ENCODE assay signal across 33 cellular contexts in genomic region chr5:180669661-180670060, GRCh38. TPM values are rescaled to one million over a fixed set of nuclear protein-coding genes. Genes with fewer than 3 reads are reported as not detected.
DNase-seq lines count a peak whose midpoint lies in the region; ATAC-seq and TF ChIP-seq lines count a peak whose summit lies in the region.
"Had no signal": no experiment of that assay in that cellular context is flagged by ENCODE, and none has a peak within 500 bp of the region (broad histone marks: within the 10 kb centered on the region; RNA-seq: fewer than 3 reads in every experiment).

No MANE protein-coding gene starts in this region.

- intact Hi-C loops in naive thymus-derived CD4-positive, alpha-beta T cell (cut with micrococcal nuclease): loop anchor here in 1 of 2 donors (1.0 to 2.0 kb wide), 5 partner anchors 15 to 51 kb away; no protein-coding TSS in a partner anchor

- CTCF ChIA-PET in naive thymus-derived CD4-positive, alpha-beta T cell (lab: Charles Lee): no interaction called here

- peaks cover 9 to 21% (median 13%) of the 10 kb centered on the region in 11 experiments; a peak in 18 of 22 replicates for H3K9me3 ChIP-seq in BLaER1 treated with 17β-estradiol and CSF1 and Interleukin-3, amounts not matched to agents 10 nM and 100 nM (replicated peaks in 1 of 11)
- no peaks in the 10 kb centered on the region for H3K9me3 ChIP-seq in OCI-LY3 (ENCODE audit: insufficient read depth, low read length)
- no peaks in the 10 kb centered on the region for H3K9me3 ChIP-seq in naive thymus-derived CD4-positive, alpha-beta T cell (ENCODE audit: control insufficient read depth in 2 of 3, low read length in 3 of 3)
- H3K9me3 ChIP-seq: Peyer's patch, prostate gland had no signal

- H3K9me3 Mint-ChIP-seq in naive thymus-derived CD4-positive, alpha-beta T cell: peaks cover 0 to 2% (median 0%) of the 10 kb centered on the region in 11 donors
- H3K9me3 Mint-ChIP-seq: activated CD4-positive, alpha-beta memory T cell treated with anti-CD3 and anti-CD28 coated beads, Interleukin-2, amount 10 ng/mL, durations not matched to agents 7 days and 5 days; activated T-helper 1 cell treated with anti-CD3 and anti-CD28 coated beads, Interleukin-12 subunit alpha, Interleukin-12 subunit beta, Interleukin-2, Interleukin-4 antibody, amounts not matched to agents 30 ng/mL and 10 ng/mL and 1 ng/mL, durations not matched to agents 14 hours and 24 hours and 36 hours; mesothelial cell of epicardium; naive thymus-derived CD8-positive, alpha-beta T cell; T-helper 1 cell treated with Interleukin-12 subunit alpha and Interleukin-12 subunit beta and Interleukin-4 antibody, amounts not matched to agents 30 μg/mL and 1 μg/mL, for 36 hours had no signal

- H4K20me1 ChIP-seq in BLaER1 treated with 17β-estradiol and CSF1 and Interleukin-3, amounts not matched to agents 10 nM and 100 nM: no peaks in the 10 kb centered on the region
- H4K20me1 ChIP-seq in OCI-LY3 (ENCODE audit: insufficient read depth, low read length): no peaks in the 10 kb centered on the region

- no peaks in the 10 kb centered on the region for H3K36me3 Mint-ChIP-seq in naive thymus-derived CD4-positive, alpha-beta T cell
- H3K36me3 Mint-ChIP-seq: brain; CD14-positive monocyte; mesothelial cell of epicardium; naive thymus-derived CD8-positive, alpha-beta T cell had no signal

- H3K27ac Mint-ChIP-seq in naive thymus-derived CD4-positive, alpha-beta T cell: peak overlapping the region in 4 of 9 donors; percentile 5 to 17 (median 11)
- H3K27ac Mint-ChIP-seq: activated CD4-positive, alpha-beta memory T cell treated with anti-CD3 and anti-CD28 coated beads, Interleukin-2, amount 10 ng/mL, durations not matched to agents 7 days and 5 days; activated T-helper 1 cell treated with anti-CD3 and anti-CD28 coated beads, Interleukin-12 subunit alpha, Interleukin-12 subunit beta, Interleukin-2, Interleukin-4 antibody, amounts not matched to agents 30 ng/mL and 10 ng/mL and 1 ng/mL, durations not matched to agents 14 hours and 24 hours and 36 hours; brain; mesothelial cell of epicardium; T-helper 1 cell treated with Interleukin-12 subunit alpha and Interleukin-12 subunit beta and Interleukin-4 antibody, amounts not matched to agents 30 μg/mL and 1 μg/mL, for 36 hours had no signal

- H3K4me2 ChIP-seq in BLaER1 treated with 17β-estradiol and CSF1 and Interleukin-3, amounts not matched to agents 10 nM and 100 nM: peak overlapping the region; percentile 30 to 78 (median 73)
- no peak overlapping the region for H3K4me2 ChIP-seq in OCI-LY3 (ENCODE audit: low read length)

- POLR2A ChIA-PET in naive thymus-derived CD4-positive, alpha-beta T cell (lab: Charles Lee): no interaction called here

- ATAC-seq in naive thymus-derived CD4-positive, alpha-beta T cell: peak; percentile 17
- no peak for ATAC-seq in GM21723 (IDR thresholded peaks at IDR 0.05; ENCODE audit: unreplicated experiment)
- ATAC-seq in HG02938 (IDR thresholded peaks at IDR 0.05; ENCODE audit: unreplicated experiment): no peak
- ATAC-seq: sciatic nerve had no signal

- peak overlapping the region in 6 of 11 experiments; percentile 1 to 46 (median 34); a peak in 6 of 22 replicates for H3K27ac ChIP-seq in BLaER1 treated with 17β-estradiol and CSF1 and Interleukin-3, amounts not matched to agents 10 nM and 100 nM
- no peak overlapping the region for H3K27ac ChIP-seq in OCI-LY3 (ENCODE audit: low read length)
- H3K27ac ChIP-seq in naive thymus-derived CD4-positive, alpha-beta T cell (ENCODE audit: low read depth, low read length): no peak overlapping the region
- H3K27ac ChIP-seq: 22Rv1, GM23248, heart left ventricle, Peyer's patch, prostate gland, tibial nerve had no signal

- H3K36me3 ChIP-seq in BLaER1 treated with 17β-estradiol and CSF1 and Interleukin-3, amounts not matched to agents 10 nM and 100 nM: no peaks in the 10 kb centered on the region
- no peaks in the 10 kb centered on the region for H3K36me3 ChIP-seq in OCI-LY3 (replicated peaks; ENCODE audit: low read depth, low read length)
- H3K36me3 ChIP-seq in naive thymus-derived CD4-positive, alpha-beta T cell (ENCODE audit: control insufficient read depth in 2 of 3, insufficient read depth in 3 of 3, low read length in 3 of 3): no peaks in the 10 kb centered on the region
- H3K36me3 ChIP-seq: heart left ventricle, Peyer's patch, prostate gland, tibial nerve had no signal

- H2AFZ ChIP-seq in OCI-LY3 (ENCODE audit: low read depth, low read length): 0 out of 2 replicates have a peak overlapping the region, but pooled peaks have one; percentile 41
- H2AFZ ChIP-seq: GM23248 had no signal

- no peaks in the 10 kb centered on the region for H3K79me2 ChIP-seq in OCI-LY3 (ENCODE audit: low read length)

- no peak overlapping the region for H3K4me3 ChIP-seq in BLaER1 treated with 17β-estradiol and CSF1 and Interleukin-3, amounts not matched to agents 10 nM and 100 nM
- H3K4me3 ChIP-seq in OCI-LY3 (ENCODE audit: low read length): no peak overlapping the region
- H3K4me3 ChIP-seq in naive thymus-derived CD4-positive, alpha-beta T cell (ENCODE audit: low read length): no peak overlapping the region
- H3K4me3 ChIP-seq: GM23248, heart left ventricle, Peyer's patch, prostate gland, tibial nerve had no signal

- DNase-seq in DMS 273 (lab: John Stamatoyannopoulos, UW; ENCODE audit: unreplicated experiment) (peak; percentile 27), DMS 273 treated with DMSO at 0.1 percent for 48 hours (lab: John Stamatoyannopoulos, UW) (no peak), NCI-H510A (lab: John Stamatoyannopoulos, UW) (no peak)
- DNase-seq in naive thymus-derived CD4-positive, alpha-beta T cell: no peak
- DNase-seq: activated CD4-positive, alpha-beta memory T cell treated with anti-CD3 and anti-CD28 coated beads, Interleukin-2, amount 10 ng/mL, durations not matched to agents 7 days and 5 days; activated CD4-positive, alpha-beta T cell treated with anti-CD3 and anti-CD28 coated beads for 1 hour; activated CD8-positive, alpha-beta memory T cell treated with anti-CD3 and anti-CD28 coated beads, Interleukin-2, amount 50 U/mL, for 4 hours; activated naive CD4-positive, alpha-beta T cell treated with Interleukin-2 at 50 U/mL for 16 hours; amniotic stem cell; Calu3; dermis blood vessel endothelial cell; GM23248; heart left ventricle; kidney; naive thymus-derived CD8-positive, alpha-beta T cell; NCI-H1105 treated with DMSO at 0.1 percent for 48 hours; Peyer's patch; stimulated activated CD4-positive, alpha-beta T cell treated with anti-CD3 and anti-CD28 coated beads, Interleukin-12 subunit alpha, Interleukin-12 subunit beta, amount 100 ng/mL, for 4 hours; stimulated activated CD4-positive, alpha-beta T cell treated with anti-CD3 and anti-CD28 coated beads, Interleukin-2, amount 100 ng/mL, for 48 hours had no signal

- peaks cover 7 to 27% (median 21%) of the 10 kb centered on the region in 7 donors for H3K4me1 Mint-ChIP-seq in naive thymus-derived CD4-positive, alpha-beta T cell

- peak overlapping the region in 1 of 11 experiments; percentile 24; a peak in 2 of 22 replicates for H3K9ac ChIP-seq in BLaER1 treated with 17β-estradiol and CSF1 and Interleukin-3, amounts not matched to agents 10 nM and 100 nM
- no peak overlapping the region for H3K9ac ChIP-seq in OCI-LY3 (ENCODE audit: low read length)
- H3K9ac ChIP-seq: GM23248 had no signal

- H3K27me3 ChIP-seq in BLaER1 treated with 17β-estradiol and CSF1 and Interleukin-3, amounts not matched to agents 10 nM and 100 nM: peaks cover 14 to 28% (median 21%) of the 10 kb centered on the region in 11 experiments
- H3K27me3 ChIP-seq in OCI-LY3 (ENCODE audit: low read depth, low read length): no peaks in the 10 kb centered on the region
- no peaks in the 10 kb centered on the region for H3K27me3 ChIP-seq in naive thymus-derived CD4-positive, alpha-beta T cell (ENCODE audit: control insufficient read depth in 2 of 2, insufficient read depth in 2 of 2, low read length in 2 of 2)

- peak overlapping the region in 1 of 10 donors; percentile 34 for H3K4me3 Mint-ChIP-seq in naive thymus-derived CD4-positive, alpha-beta T cell
- H3K4me3 Mint-ChIP-seq: activated CD4-positive, alpha-beta memory T cell treated with anti-CD3 and anti-CD28 coated beads, Interleukin-2, amount 10 ng/mL, durations not matched to agents 7 days and 5 days; activated T-helper 1 cell treated with anti-CD3 and anti-CD28 coated beads, Interleukin-12 subunit alpha, Interleukin-12 subunit beta, Interleukin-2, Interleukin-4 antibody, amounts not matched to agents 30 ng/mL and 10 ng/mL and 1 ng/mL, durations not matched to agents 14 hours and 24 hours and 36 hours; mesothelial cell of epicardium; T-helper 1 cell treated with Interleukin-12 subunit alpha and Interleukin-12 subunit beta and Interleukin-4 antibody, amounts not matched to agents 30 μg/mL and 1 μg/mL, for 36 hours had no signal

- H3K4me1 ChIP-seq in BLaER1 treated with 17β-estradiol and CSF1 and Interleukin-3, amounts not matched to agents 10 nM and 100 nM: peaks cover 12 to 25% (median 22%) of the 10 kb centered on the region in 10 experiments
- H3K4me1 ChIP-seq in OCI-LY3 (ENCODE audit: low read length): peaks cover 2% of the 10 kb centered on the region; the same call in 1 of the 2 replicates
- H3K4me1 ChIP-seq in naive thymus-derived CD4-positive, alpha-beta T cell (ENCODE audit: control insufficient read depth in 2 of 2, insufficient read depth in 2 of 2, low read length in 2 of 2): no peaks in the 10 kb centered on the region
- H3K4me1 ChIP-seq: Peyer's patch, prostate gland had no signal

- no peak for TF ChIP-seq CTCF in OCI-LY3 (IDR thresholded peaks at IDR 0.05; ENCODE audit: low read depth, low read length)

- peaks cover 4 to 21% (median 5%) of the 10 kb centered on the region in 5 donors for H3K27me3 Mint-ChIP-seq in naive thymus-derived CD4-positive, alpha-beta T cell

RNA-seq across cellular contexts. Expression of gene FLT4, which starts 20.3 kb away (rescaled TPM):
- total RNA-seq in naive thymus-derived CD4-positive, alpha-beta T cell: 1 to 10 TPM in 4 of 5 experiments, under 1 TPM in 1; 0.53 to 6.0 (median 3.3) TPM
- under 1 TPM; 0.64 to 0.68 TPM for polyA plus RNA-seq in naive thymus-derived CD4-positive, alpha-beta T cell
- total RNA-seq: Calu3, GM23248, MCF 10A had no signal
- polyA plus RNA-seq: CD14-positive monocyte, GM23248 had no signal

Comparison
In these comparisons a context has a peak if more than half of its experiments do, and no peak if none do; other contexts are left out.
1. H3K27ac ChIP-seq: peak in BLaER1 treated with 17β-estradiol and CSF1 and Interleukin-3, amounts not matched to agents 10 nM and 100 nM (6 of 11); none in OCI-LY3 (single experiment) and naive thymus-derived CD4-positive, alpha-beta T cell (single experiment).